Comparison of ENCODE assay signal across 15 cellular contexts in genomic region chr12:98741229-98741614, GRCh38.
DNase-seq lines count a peak whose midpoint lies in the region; ATAC-seq and TF ChIP-seq lines count a peak whose summit lies in the region.
"Had no signal": no experiment of that assay in that cellular context is flagged by ENCODE, and none has a peak within 500 bp of the region (broad histone marks: within the 10 kb centered on the region; RNA-seq: fewer than 3 reads in every experiment).

No MANE protein-coding gene starts in this region.

- peaks cover 4% of the 10 kb centered on the region in 2 donors for H3K27me3 Mint-ChIP-seq in T-cell

- peaks cover 4 to 12% (median 11%) of the 10 kb centered on the region in 3 donors for H3K4me1 Mint-ChIP-seq in T-cell

- no peaks in the 10 kb centered on the region for H3K27me3 ChIP-seq in dorsolateral prefrontal cortex

- H3K9me3 Mint-ChIP-seq in T-cell, result no peaks in the 10 kb centered on the region
- H3K9me3 Mint-ChIP-seq: activated naive CD8-positive, alpha-beta T cell treated with anti-CD3 and anti-CD28 coated beads, Interleukin-2, amount 10 ng/mL, durations not matched to agents 7 days and 5 days had no signal

- CTCF ChIA-PET in T-cell (lab: Charles Lee), result interaction anchor here (0.9 to 1.5 kb wide), 2 partner anchors 174 to 175 kb away, joined by 4 to 9 read pairs; no protein-coding TSS in a partner anchor

- H3K4me3 ChIP-seq in dorsolateral prefrontal cortex, result no peak overlapping the region
- H3K4me3 ChIP-seq: upper lobe of right lung had no signal

- peak overlapping the region; percentile 28 to 62 for H3K27ac Mint-ChIP-seq in T-cell
- H3K27ac Mint-ChIP-seq: activated naive CD8-positive, alpha-beta T cell treated with anti-CD3 and anti-CD28 coated beads, Interleukin-2, amount 10 ng/mL, durations not matched to agents 7 days and 5 days had no signal

- intact Hi-C loops in dorsolateral prefrontal cortex (cut with DNase I), result loop anchor here in 1 of 2 donors (10.0 kb wide), 1 partner anchor 194 kb away; no protein-coding TSS in a partner anchor

- H3K27ac ChIP-seq in dorsolateral prefrontal cortex, result peak overlapping the region in 51 of 59 donors; percentile 3 to 89 (median 69)
- H3K27ac ChIP-seq: upper lobe of right lung had no signal

- no peak for TF ChIP-seq CTCF in dorsolateral prefrontal cortex (IDR thresholded peaks at IDR 0.05 in 54 of 56, conservative IDR thresholded peaks at IDR 0.05 in 2 of 56; ENCODE audit: low read depth in 1 of 56, partially characterized antibody in 56 of 56)

- ATAC-seq in T-cell (replicated peaks in 1 of 4), result no peak
- ATAC-seq: upper lobe of right lung had no signal

- POLR2A ChIA-PET in T-cell (lab: Charles Lee), result no interaction called here

- no peak overlapping the region for H3K4me3 Mint-ChIP-seq in T-cell
- H3K4me3 Mint-ChIP-seq: activated naive CD8-positive, alpha-beta T cell treated with anti-CD3 and anti-CD28 coated beads, Interleukin-2, amount 10 ng/mL, durations not matched to agents 7 days and 5 days had no signal

- H3K36me3 Mint-ChIP-seq in T-cell, result peaks cover 2% of the 10 kb centered on the region
- H3K36me3 Mint-ChIP-seq: activated naive CD8-positive, alpha-beta T cell treated with anti-CD3 and anti-CD28 coated beads, Interleukin-2, amount 10 ng/mL, durations not matched to agents 7 days and 5 days had no signal

- DNase-seq in activated CD8-positive, alpha-beta memory T cell treated with anti-CD3 and anti-CD28 coated beads, Interleukin-2, amount 50 U/mL, for 48 hours, result peak; percentile 67
- DNase-seq in activated CD8-positive, alpha-beta memory T cell treated with anti-CD3 and anti-CD28 coated beads, Interleukin-2, amount 50 U/mL, for 4 hours, result no peak
- DNase-seq in T-cell (no peak), dorsolateral prefrontal cortex (no peak), inferior parietal cortex (ENCODE audit: extremely low spot score) (no peak), NCI-H1694 treated with DMSO at 0.1 percent for 48 hours (lab: John Stamatoyannopoulos, UW) (no peak), KG1 (lab: John Stamatoyannopoulos, UW) (no peak)
- peak in 2 of 3 donors; percentile 44 to 47 for DNase-seq in stimulated activated CD4-positive, alpha-beta T cell treated with anti-CD3 and anti-CD28 coated beads, TNF-alpha, amount 100 ng/mL, for 48 hours (ENCODE audit: low read depth in 3 of 3)
- DNase-seq: ACHN; activated naive CD8-positive, alpha-beta T cell treated with anti-CD3 and anti-CD28 coated beads, Interleukin-2, amount 10 ng/mL, durations not matched to agents 7 days and 5 days; effector CD8-positive, alpha-beta T cell; EL; posterior cingulate gyrus; Right ventricle myocardium superior; upper lobe of right lung had no signal

Comparison
In these comparisons a context has a peak if more than half of its experiments do, and no peak if none do; other contexts are left out.
1. DNase-seq: peak in activated CD8-positive, alpha-beta memory T cell treated with anti-CD3 and anti-CD28 coated beads, Interleukin-2, amount 50 U/mL, for 48 hours (single experiment) and stimulated activated CD4-positive, alpha-beta T cell treated with anti-CD3 and anti-CD28 coated beads, TNF-alpha, amount 100 ng/mL, for 48 hours (2 of 3); none in activated CD8-positive, alpha-beta memory T cell treated with anti-CD3 and anti-CD28 coated beads, Interleukin-2, amount 50 U/mL, for 4 hours (single experiment), T-cell (0 of 34), dorsolateral prefrontal cortex (0 of 10), inferior parietal cortex (single experiment), NCI-H1694 treated with DMSO at 0.1 percent for 48 hours (single experiment) and KG1 (single experiment).